Comparison of ENCODE assay signal across 11 cellular contexts in genomic region chr6:107600936-107601335, GRCh38.
DNase-seq lines count a peak whose midpoint lies in the region; ATAC-seq, FAIRE-seq and TF ChIP-seq lines count a peak whose summit lies in the region.
"Had no signal": no experiment of that assay in that cellular context is flagged by ENCODE, and none has a peak within 500 bp of the region (broad histone marks: within the 10 kb centered on the region; RNA-seq: fewer than 3 reads in every experiment).

No MANE protein-coding gene starts in this region.

- no peak overlapping the region for H2AFZ ChIP-seq in Karpas-422 (ENCODE audit: low read length)

- TF ChIP-seq EP300 in A549 (IDR thresholded peaks at IDR 0.05) = no peak

- no peak overlapping the region for H2AK5ac ChIP-seq in mesendoderm (ENCODE audit: low read length)

- H3K27me3 ChIP-seq in Karpas-422 (ENCODE audit: low read length) = no peaks in the 10 kb centered on the region
- H3K27me3 ChIP-seq in mesendoderm (ENCODE audit: insufficient read depth, low read length, poor library complexity) = no peaks in the 10 kb centered on the region

- TF ChIP-seq RAD21 in A549 (conservative IDR thresholded peaks at IDR 0.05 in 1 of 2, IDR thresholded peaks at IDR 0.05 in 1 of 2) = no peak

- no peak overlapping the region for H3K4me3 ChIP-seq in A549
- H3K4me3 ChIP-seq in Karpas-422 (ENCODE audit: low read length) = no peak overlapping the region
- no peak overlapping the region for H3K4me3 ChIP-seq in epithelial cell of esophagus (ENCODE audit: low read length)
- H3K4me3 ChIP-seq in mesendoderm (ENCODE audit: low read length) = no peak overlapping the region

- peak overlapping the region; percentile 55 to 75; a peak in 5 of 6 replicates for H3K27ac ChIP-seq in A549
- H3K27ac ChIP-seq in Karpas-422 (ENCODE audit: low read length) = no peak overlapping the region
- no peak overlapping the region for H3K27ac ChIP-seq in mesendoderm (ENCODE audit: low read depth, low read length)

- H3K4ac ChIP-seq in mesendoderm (ENCODE audit: low read depth, low read length) = no peak overlapping the region

- peak; percentile 56 to 88; a peak in 4 of 6 replicates for ATAC-seq in A549

- H4K8ac ChIP-seq in mesendoderm (ENCODE audit: low read depth, low read length) = no peak overlapping the region

- H3K4me2 ChIP-seq in A549 (peak overlapping the region; percentile 72), Karpas-422 (ENCODE audit: low read depth, low read length, poor library complexity, severe bottlenecking) (peak overlapping the region; percentile 39), mesendoderm (ENCODE audit: low read length) (no peak overlapping the region)

- H3K56ac ChIP-seq in mesendoderm (ENCODE audit: low read length) = no peak overlapping the region

- TF ChIP-seq POLR2A in A549 (IDR thresholded peaks at IDR 0.05; ENCODE audit: low read length) = no peak

- no peak for TF ChIP-seq CTCF in A549 (IDR thresholded peaks at IDR 0.05)
- TF ChIP-seq CTCF in epithelial cell of esophagus (IDR thresholded peaks at IDR 0.05; ENCODE audit: insufficient read depth, low read depth, low read length, missing control alignments) = no peak

- FAIRE-seq in A549 (lab: Jason Lieb, UNC) = no peak

- no peaks in the 10 kb centered on the region for H3K79me1 ChIP-seq in mesendoderm (ENCODE audit: low read length)

- H3K36me3 ChIP-seq in Karpas-422 (ENCODE audit: insufficient read depth, low read length) = no peaks in the 10 kb centered on the region
- H3K36me3 ChIP-seq in mesendoderm (ENCODE audit: control insufficient read depth, insufficient read depth, low read length) = no peaks in the 10 kb centered on the region

- H2BK5ac ChIP-seq in mesendoderm (ENCODE audit: low read length) = no peak overlapping the region

- peak; percentile 25 to 51 for DNase-seq in A549 (ENCODE audit: low read depth in 1 of 2, low spot score in 1 of 2)
- no peak for DNase-seq in Karpas-422
- DNase-seq in epithelial cell of esophagus (ENCODE audit: low read depth) = peak; percentile 68
- peak; percentile 91 for DNase-seq in mesendoderm
- DNase-seq in hippocampal formation (lab: John Stamatoyannopoulos, UW) = no peak
- DNase-seq in KBM-7 = no peak
- DNase-seq in Kasumi-1 (lab: John Stamatoyannopoulos, UW) = no peak
- DNase-seq in NCI-H128 (lab: John Stamatoyannopoulos, UW; ENCODE audit: unreplicated experiment) = no peak
- DNase-seq: activated T-cell treated with anti-CD3 and anti-CD28 coated beads, Interleukin-2, amount 50 U/mL, for 1 hour; effector memory CD4-positive, alpha-beta T cell; NCI-H1694 treated with DMSO at 0.1 percent for 48 hours had no signal

- H3K18ac ChIP-seq in mesendoderm (ENCODE audit: low read length) = no peak overlapping the region

- H2BK15ac ChIP-seq in mesendoderm (replicated peaks; ENCODE audit: low read depth) = no peak overlapping the region

- H4K5ac ChIP-seq in mesendoderm (ENCODE audit: low read length) = no peak overlapping the region

- H3K23ac ChIP-seq in mesendoderm (ENCODE audit: low read length) = no peak overlapping the region

- H3K9me3 ChIP-seq in A549 = no peaks in the 10 kb centered on the region
- H3K9me3 ChIP-seq in Karpas-422 (ENCODE audit: low read length) = no peaks in the 10 kb centered on the region

- no peaks in the 10 kb centered on the region for H4K20me1 ChIP-seq in Karpas-422 (ENCODE audit: insufficient read depth, low read depth, low read length)

- CTCF ChIA-PET in A549 (lab: Yijun Ruan, JAX) = interaction anchor here (0.6 kb wide), 1 partner anchor 24 kb away, joined by 3 read pairs; no protein-coding TSS in a partner anchor

- no peak overlapping the region for H2BK120ac ChIP-seq in mesendoderm (ENCODE audit: low read depth, low read length)

- no peaks in the 10 kb centered on the region for H3K9me2 ChIP-seq in Karpas-422 (replicated peaks; ENCODE audit: insufficient read depth, low read length)

- POLR2A ChIA-PET in A549 (lab: Yijun Ruan, JAX) = no interaction called here

- H3K9ac ChIP-seq in Karpas-422 (ENCODE audit: low read length) (no peak overlapping the region), mesendoderm (ENCODE audit: low read length) (no peak overlapping the region)

- WGBS in A549 (ENCODE audit: missing lambda C conversion rate) = 19% methylated on average over 5 of the region's 5 CpGs
- WGBS in mesendoderm (ENCODE audit: extremely low coverage, insufficient coverage, low lambda C conversion rate) = no CpG with 5 or more reads among the region's 5 CpGs

- peaks cover 25% of the 10 kb centered on the region for H3K4me1 ChIP-seq in A549
- peaks cover 69% of the 10 kb centered on the region for H3K4me1 ChIP-seq in Karpas-422 (ENCODE audit: low read length)
- peaks cover 1% of the 10 kb centered on the region for H3K4me1 ChIP-seq in mesendoderm (ENCODE audit: control insufficient read depth, low read depth, low read length)

- in situ Hi-C loops in KBM-7 (cut with MboI; ENCODE audit: low pct_unique_long_range_greater_than_20kb, low sequenced_read_pairs) = no loop called here

- H3K79me2 ChIP-seq in Karpas-422 (ENCODE audit: low read length) (peaks cover 95% of the 10 kb centered on the region), mesendoderm (ENCODE audit: control insufficient read depth, insufficient read depth, low read length) (no peaks in the 10 kb centered on the region)

TF ChIP-seq in A549, 52 proteins besides CTCF, POLR2A, EP300 and RAD21:
- TF ChIP-seq SMC3 (IDR thresholded peaks at IDR 0.05) (no peak), ZSCAN20 (CRISPR knock-in tag; IDR thresholded peaks at IDR 0.05) (no peak), EHF (CRISPR knock-in tag; IDR thresholded peaks at IDR 0.05) (no peak), ZNF302 (CRISPR knock-in tag; IDR thresholded peaks at IDR 0.05) (no peak), MAZ (IDR thresholded peaks at IDR 0.05; ENCODE audit: borderline replicate concordance, low read depth, low read length) (no peak), EHMT2 (IDR thresholded peaks at IDR 0.05; ENCODE audit: low read depth) (no peak), CBX2 (IDR thresholded peaks at IDR 0.05; ENCODE audit: borderline replicate concordance, low read depth) (no peak)

Comparison
In these comparisons a context has a peak if more than half of its experiments do, and no peak if none do; other contexts are left out.
1. DNase-seq: peak in A549 (2 of 2), epithelial cell of esophagus (single experiment) and mesendoderm (single experiment); none in Karpas-422 (single experiment), hippocampal formation (0 of 2), KBM-7 (single experiment), Kasumi-1 (0 of 2) and NCI-H128 (single experiment).
2. H3K27ac ChIP-seq: peak in A549 (2 of 2); none in Karpas-422 (single experiment) and mesendoderm (single experiment).